ENCODE assay signal across 1 cellular context in genomic region chr19:35828694-35829301, GRCh38.
A peak's percentile ranks its signal among the peaks of the same experiment; 100 is the strongest.
TF ChIP-seq lines count a peak whose summit lies in the region.

No MANE protein-coding gene starts in this region.

TF ChIP-seq in HepG2, 621 proteins besides CTCF, POLR2A, EP300 and RAD21 (continued from another document and continues in another):
- TF ChIP-seq ZNF318 (CRISPR knock-in tag; IDR thresholded peaks at IDR 0.05) (0 out of 2 replicates have a peak, but pooled peaks have one; percentile 73), TAF15 (IDR thresholded peaks at IDR 0.05; ENCODE audit: low read depth, low read length, poor library complexity, severe bottlenecking) (no peak), ZNF275 (CRISPR knock-in tag; IDR thresholded peaks at IDR 0.05; ENCODE audit: borderline replicate concordance) (no peak), ZFP1 (CRISPR knock-in tag; IDR thresholded peaks at IDR 0.05) (peak; percentile 66; the same call in 1 of the 2 replicates), ZNF431 (CRISPR knock-in tag; IDR thresholded peaks at IDR 0.05; ENCODE audit: borderline replicate concordance, low read depth) (peak; percentile 80; the same call in 1 of the 2 replicates), MEF2D (CRISPR knock-in tag; IDR thresholded peaks at IDR 0.05) (peak; percentile 92), ZNF766 (CRISPR knock-in tag; IDR thresholded peaks at IDR 0.05; ENCODE audit: borderline replicate concordance) (peak; percentile 77; the same call in 1 of the 2 replicates), MAFK (conservative IDR thresholded peaks at IDR 0.05 in 1 of 2, IDR thresholded peaks at IDR 0.05 in 1 of 2; ENCODE audit: low read length in 2 of 2) (no peak), TEF (CRISPR knock-in tag; IDR thresholded peaks at IDR 0.05) (peak; percentile 85; the same call in 1 of the 2 replicates), ZBTB44 (CRISPR knock-in tag; IDR thresholded peaks at IDR 0.05) (peak; percentile 98), THAP11 (CRISPR knock-in tag; IDR thresholded peaks at IDR 0.05) (peak; percentile 82), NFE2L1 (CRISPR knock-in tag; IDR thresholded peaks at IDR 0.05; ENCODE audit: borderline replicate concordance) (peak; percentile 79; the same call in 1 of the 2 replicates), ZNF333 (CRISPR knock-in tag; IDR thresholded peaks at IDR 0.05; ENCODE audit: borderline replicate concordance) (peak; percentile 54; the same call in 1 of the 2 replicates), ETV6 (CRISPR knock-in tag; conservative IDR thresholded peaks at IDR 0.05) (peak; percentile 89), ONECUT2 (CRISPR knock-in tag; IDR thresholded peaks at IDR 0.05) (0 out of 2 replicates have a peak, but pooled peaks have one; percentile 37), ZNF33A (CRISPR knock-in tag; IDR thresholded peaks at IDR 0.05; ENCODE audit: borderline replicate concordance) (no peak), THYN1 (CRISPR knock-in tag; IDR thresholded peaks at IDR 0.05; ENCODE audit: borderline replicate concordance, low read depth) (no peak; the same call in 1 of the 2 replicates), SP5 (CRISPR knock-in tag; IDR thresholded peaks at IDR 0.05; ENCODE audit: borderline replicate concordance, low read depth) (peak; percentile 57; the same call in 1 of the 2 replicates), ZNF800 (CRISPR knock-in tag; IDR thresholded peaks at IDR 0.05) (no peak), WIZ (CRISPR knock-in tag; IDR thresholded peaks at IDR 0.05) (peak; percentile 99), ISX (CRISPR knock-in tag; conservative IDR thresholded peaks at IDR 0.05) (peak; percentile 92; the same call in 1 of the 2 replicates), SETDB1 (CRISPR knock-in tag; IDR thresholded peaks at IDR 0.05; ENCODE audit: borderline replicate concordance) (no peak), ZNF784 (CRISPR knock-in tag; IDR thresholded peaks at IDR 0.05; ENCODE audit: borderline replicate concordance) (peak; percentile 43; the same call in 1 of the 2 replicates), USF2 (IDR thresholded peaks at IDR 0.05; ENCODE audit: low read depth, low read length) (no peak), USF2 (CRISPR knock-in tag; IDR thresholded peaks at IDR 0.05; ENCODE audit: borderline replicate concordance) (0 out of 2 replicates have a peak, but pooled peaks have one; percentile 25), ATRX (CRISPR knock-in tag; IDR thresholded peaks at IDR 0.05; ENCODE audit: borderline replicate concordance) (no peak), ZFAT (CRISPR knock-in tag; conservative IDR thresholded peaks at IDR 0.05) (no peak), ARNTL (CRISPR knock-in tag; IDR thresholded peaks at IDR 0.05) (no peak), ZNF782 (CRISPR knock-in tag; IDR thresholded peaks at IDR 0.05; ENCODE audit: borderline replicate concordance) (0 out of 2 replicates have a peak, but pooled peaks have one; percentile 67), ATF3 (CRISPR knock-in tag; IDR thresholded peaks at IDR 0.05) (peak; percentile 85), CBX1 (IDR thresholded peaks at IDR 0.05; ENCODE audit: low read depth) (no peak), KLF11 (CRISPR knock-in tag; IDR thresholded peaks at IDR 0.05) (peak; percentile 99), BCLAF1 (IDR thresholded peaks at IDR 0.05) (no peak), HNF1B (CRISPR knock-in tag; IDR thresholded peaks at IDR 0.05) (0 out of 2 replicates have a peak, but pooled peaks have one; percentile 27), SALL1 (CRISPR knock-in tag; IDR thresholded peaks at IDR 0.05) (peak; percentile 98)
